ENCODE assay signal across 14 cellular contexts in genomic region chr13:109699628-109700071, GRCh38.
A peak's percentile ranks its signal among the peaks of the same experiment; 100 is the strongest.
DNase-seq lines count a peak whose midpoint lies in the region; ATAC-seq and TF ChIP-seq lines count a peak whose summit lies in the region.
"Had no signal": no experiment of that assay in that cellular context is flagged by ENCODE, and none has a peak within 500 bp of the region (broad histone marks: within the 10 kb centered on the region; RNA-seq: fewer than 3 reads in every experiment).

No MANE protein-coding gene starts in this region.

- H3K9me3 Mint-ChIP-seq in activated CD4-positive, alpha-beta T cell treated with anti-CD3 and anti-CD28 coated beads, Interleukin-2, amount 10 ng/mL, durations not matched to agents 24 days and 14 days, result no peaks in the 10 kb centered on the region
- H3K9me3 Mint-ChIP-seq in activated CD4-positive, alpha-beta T cell treated with anti-CD3 and anti-CD28 coated beads for 36 hours (ENCODE audit: low read depth), result no peaks in the 10 kb centered on the region
- no peaks in the 10 kb centered on the region for H3K9me3 Mint-ChIP-seq in dendritic cell treated with granulocyte-macrophage colony-stimulating factor and Interleukin-4, amounts not matched to agents 40 ng/mL and 50 ng/mL, for 4 days
- peaks cover 4% of the 10 kb centered on the region for H3K9me3 Mint-ChIP-seq in type B pancreatic cell
- H3K9me3 Mint-ChIP-seq: activated T-cell treated with anti-CD3 and anti-CD28 coated beads, Interleukin-2, amount 50 U/mL, for 4 hours had no signal

- intact Hi-C loops in activated CD4-positive, alpha-beta T cell treated with anti-CD3 and anti-CD28 coated beads, Interleukin-2, amount 10 ng/mL, durations not matched to agents 24 days and 14 days (cut with micrococcal nuclease), result no loop called here
- intact Hi-C loops in activated CD4-positive, alpha-beta T cell treated with anti-CD3 and anti-CD28 coated beads for 36 hours (cut with DNase I, micrococcal nuclease), result no loop called here
- intact Hi-C loops in dendritic cell treated with granulocyte-macrophage colony-stimulating factor and Interleukin-4, amounts not matched to agents 40 ng/mL and 50 ng/mL, for 4 days (cut with micrococcal nuclease), result loop anchor here (5.0 to 10.0 kb wide), 2 partner anchors 42 to 85 kb away; partner anchors contain the start of gene IRS2

- no peak overlapping the region for H3K4me3 Mint-ChIP-seq in activated CD4-positive, alpha-beta T cell treated with anti-CD3 and anti-CD28 coated beads, Interleukin-2, amount 10 ng/mL, durations not matched to agents 24 days and 14 days
- no peak overlapping the region for H3K4me3 Mint-ChIP-seq in activated CD4-positive, alpha-beta T cell treated with anti-CD3 and anti-CD28 coated beads for 36 hours
- H3K4me3 Mint-ChIP-seq in dendritic cell treated with granulocyte-macrophage colony-stimulating factor and Interleukin-4, amounts not matched to agents 40 ng/mL and 50 ng/mL, for 4 days, result no peak overlapping the region
- no peak overlapping the region for H3K4me3 Mint-ChIP-seq in type B pancreatic cell
- H3K4me3 Mint-ChIP-seq: activated T-cell treated with anti-CD3 and anti-CD28 coated beads, Interleukin-2, amount 50 U/mL, for 4 hours had no signal

- H3K27me3 Mint-ChIP-seq in activated CD4-positive, alpha-beta T cell treated with anti-CD3 and anti-CD28 coated beads, Interleukin-2, amount 10 ng/mL, durations not matched to agents 24 days and 14 days, result peaks cover 32% of the 10 kb centered on the region
- H3K27me3 Mint-ChIP-seq in activated CD4-positive, alpha-beta T cell treated with anti-CD3 and anti-CD28 coated beads for 36 hours, result peaks cover 19% of the 10 kb centered on the region
- H3K27me3 Mint-ChIP-seq in dendritic cell treated with granulocyte-macrophage colony-stimulating factor and Interleukin-4, amounts not matched to agents 40 ng/mL and 50 ng/mL, for 4 days, result no peaks in the 10 kb centered on the region
- no peaks in the 10 kb centered on the region for H3K27me3 Mint-ChIP-seq in type B pancreatic cell

- CTCF ChIA-PET in activated CD4-positive, alpha-beta T cell treated with anti-CD3 and anti-CD28 coated beads for 36 hours (lab: Charles Lee), result no interaction called here

- no peaks in the 10 kb centered on the region for H3K4me1 Mint-ChIP-seq in activated CD4-positive, alpha-beta T cell treated with anti-CD3 and anti-CD28 coated beads, Interleukin-2, amount 10 ng/mL, durations not matched to agents 24 days and 14 days
- H3K4me1 Mint-ChIP-seq in activated CD4-positive, alpha-beta T cell treated with anti-CD3 and anti-CD28 coated beads for 36 hours, result peaks cover 7% of the 10 kb centered on the region
- H3K4me1 Mint-ChIP-seq in dendritic cell treated with granulocyte-macrophage colony-stimulating factor and Interleukin-4, amounts not matched to agents 40 ng/mL and 50 ng/mL, for 4 days (ENCODE audit: low read depth), result peaks cover 47% of the 10 kb centered on the region
- peaks cover 10% of the 10 kb centered on the region for H3K4me1 Mint-ChIP-seq in type B pancreatic cell (ENCODE audit: unreplicated experiment)

- peak; percentile 38 for TF ChIP-seq CTCF in type B pancreatic cell (conservative IDR thresholded peaks at IDR 0.05)

- H3K27ac Mint-ChIP-seq in activated CD4-positive, alpha-beta T cell treated with anti-CD3 and anti-CD28 coated beads, Interleukin-2, amount 10 ng/mL, durations not matched to agents 24 days and 14 days, result no peak overlapping the region
- H3K27ac Mint-ChIP-seq in activated CD4-positive, alpha-beta T cell treated with anti-CD3 and anti-CD28 coated beads for 36 hours, result no peak overlapping the region
- H3K27ac Mint-ChIP-seq in dendritic cell treated with granulocyte-macrophage colony-stimulating factor and Interleukin-4, amounts not matched to agents 40 ng/mL and 50 ng/mL, for 4 days, result peak overlapping the region; percentile 47
- H3K27ac Mint-ChIP-seq in type B pancreatic cell, result no peak overlapping the region

- POLR2A ChIA-PET in activated CD4-positive, alpha-beta T cell treated with anti-CD3 and anti-CD28 coated beads for 36 hours (lab: Charles Lee), result no interaction called here

- H3K36me3 Mint-ChIP-seq in activated CD4-positive, alpha-beta T cell treated with anti-CD3 and anti-CD28 coated beads, Interleukin-2, amount 10 ng/mL, durations not matched to agents 24 days and 14 days (ENCODE audit: low read depth), result no peaks in the 10 kb centered on the region
- no peaks in the 10 kb centered on the region for H3K36me3 Mint-ChIP-seq in activated CD4-positive, alpha-beta T cell treated with anti-CD3 and anti-CD28 coated beads for 36 hours (ENCODE audit: low read depth)
- H3K36me3 Mint-ChIP-seq in dendritic cell treated with granulocyte-macrophage colony-stimulating factor and Interleukin-4, amounts not matched to agents 40 ng/mL and 50 ng/mL, for 4 days (ENCODE audit: low read depth), result no peaks in the 10 kb centered on the region
- H3K36me3 Mint-ChIP-seq in type B pancreatic cell, result no peaks in the 10 kb centered on the region

- DNase-seq in activated CD4-positive, alpha-beta T cell treated with anti-CD3 and anti-CD28 coated beads, Interleukin-2, amount 10 ng/mL, durations not matched to agents 24 days and 14 days, result peak; percentile 32
- DNase-seq in activated CD4-positive, alpha-beta T cell treated with anti-CD3 and anti-CD28 coated beads for 36 hours, result no peak
- DNase-seq in NCI-H345 treated with DMSO at 0.1 percent for 48 hours (lab: John Stamatoyannopoulos, UW; ENCODE audit: unreplicated experiment) (peak; percentile 83), type B pancreatic cell (ENCODE audit: extremely low spot score, unreplicated experiment) (no peak)
- no peak for DNase-seq in activated CD4-positive, CD25-positive, alpha-beta regulatory T cell treated with anti-CD3 and anti-CD28 coated beads, Interleukin-2, amount 50 U/mL, for 72 hours
- DNase-seq: activated CD4-positive, alpha-beta T cell treated with anti-CD3 and anti-CD28 coated beads, Interleukin-2, amount 50 U/mL, for 4 hours; activated T-cell treated with anti-CD3 and anti-CD28 coated beads, Interleukin-2, amount 50 U/mL, for 4 hours; Caco-2; occipital lobe; stimulated activated CD4-positive, alpha-beta T cell treated with anti-CD3 and anti-CD28 coated beads, Interleukin-4, amount 100 ng/mL, for 24 hours; T1000 had no signal

- ATAC-seq in activated CD4-positive, alpha-beta T cell treated with anti-CD3 and anti-CD28 coated beads for 36 hours, result no peak
- no peak for ATAC-seq in GM18861 (IDR thresholded peaks at IDR 0.05; ENCODE audit: unreplicated experiment)
- no peak for ATAC-seq in GM18498 (IDR thresholded peaks at IDR 0.05; ENCODE audit: unreplicated experiment)
- ATAC-seq: activated T-cell treated with anti-CD3 and anti-CD28 coated beads, Interleukin-2, amount 50 U/mL, for 4 hours had no signal

Comparison
In these comparisons a context has a peak if more than half of its experiments do, and no peak if none do; other contexts are left out.
1. DNase-seq: peak in activated CD4-positive, alpha-beta T cell treated with anti-CD3 and anti-CD28 coated beads, Interleukin-2, amount 10 ng/mL, durations not matched to agents 24 days and 14 days (single experiment) and NCI-H345 treated with DMSO at 0.1 percent for 48 hours (single experiment); none in activated CD4-positive, alpha-beta T cell treated with anti-CD3 and anti-CD28 coated beads for 36 hours (single experiment), type B pancreatic cell (single experiment) and activated CD4-positive, CD25-positive, alpha-beta regulatory T cell treated with anti-CD3 and anti-CD28 coated beads, Interleukin-2, amount 50 U/mL, for 72 hours (single experiment).